ENCODE assay signal across 24 cellular contexts in the genomic region with DNA sequence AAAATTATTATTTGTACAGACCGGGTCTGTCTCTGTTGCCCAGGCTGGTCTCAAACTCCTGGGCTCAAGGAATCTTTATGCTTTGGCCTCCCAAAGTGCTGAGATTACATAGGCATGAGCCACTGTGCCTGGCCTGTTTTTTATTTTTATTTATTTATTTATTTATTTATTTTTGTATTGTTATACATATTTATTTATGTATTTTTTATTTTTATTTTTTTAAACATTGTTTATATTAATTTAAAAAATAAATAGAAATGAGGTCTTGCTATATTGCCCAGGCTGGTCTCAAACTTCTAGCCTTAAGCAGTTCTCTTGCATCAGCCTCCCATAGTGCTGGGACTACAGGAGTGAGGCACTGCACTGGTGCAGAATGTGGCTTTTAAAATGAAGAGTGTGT.
"Had no signal": no experiment of that assay in that cellular context is flagged by ENCODE, and none has a peak within 500 bp of the region (broad histone marks: within the 10 kb centered on the region; RNA-seq: fewer than 3 reads in every experiment).

No MANE protein-coding gene starts in this region.

- H3K9me3 ChIP-seq: mucosa of descending colon, sigmoid colon, tibial artery had no signal

- H3K27me3 Mint-ChIP-seq: activated naive CD8-positive, alpha-beta T cell treated with anti-CD3 and anti-CD28 coated beads for 36 hours; activated T-cell treated with anti-CD3 and anti-CD28 coated beads, Interleukin-2, amount 50 U/mL, for 24 hours; activated T-helper 17 cell treated with anti-CD3 and anti-CD28 coated beads, Interleukin-2, amount 50 U/mL, for 72 hours; dendritic cell treated with granulocyte-macrophage colony-stimulating factor and Interleukin-4, amounts not matched to agents 40 ng/mL and 50 ng/mL, for 4 days had no signal

- DNase-seq: activated CD4-positive, alpha-beta T cell treated with anti-CD3 and anti-CD28 coated beads for 36 hours; activated CD4-positive, alpha-beta T cell treated with anti-CD3 and anti-CD28 coated beads, Interleukin-2, amount 50 U/mL, for 4 hours; activated CD8-positive, alpha-beta memory T cell treated with anti-CD3 and anti-CD28 coated beads for 24 hours; activated CD8-positive, alpha-beta memory T cell treated with anti-CD3 and anti-CD28 coated beads, Interleukin-2, amount 50 U/mL, for 4 hours; activated naive CD4-positive, alpha-beta T cell; activated naive CD8-positive, alpha-beta T cell treated with anti-CD3 and anti-CD28 coated beads for 36 hours; activated T-cell treated with anti-CD3 and anti-CD28 coated beads, Interleukin-2, amount 50 U/mL, for 24 hours; effector CD4-positive, alpha-beta T cell; left cardiac atrium; mesenchymal stem cell; mucosa of descending colon; nucleus accumbens; retina; sigmoid colon; stimulated activated CD4-positive, alpha-beta T cell treated with anti-CD3 and anti-CD28 coated beads, Interleukin-4, amount 100 ng/mL, for 1 hour; stimulated activated naive CD8-positive, alpha-beta T cell treated with anti-CD3 and anti-CD28 coated beads, Interleukin-15, Interleukin-2, amounts not matched to agents 100 U/mL and 50 U/mL, for 24 hours; T-helper 9 cell; tibial artery had no signal

- H3K27me3 ChIP-seq: sigmoid colon, tibial artery had no signal

- H3K4me1 Mint-ChIP-seq: activated naive CD8-positive, alpha-beta T cell treated with anti-CD3 and anti-CD28 coated beads for 36 hours; activated T-helper 17 cell treated with anti-CD3 and anti-CD28 coated beads, Interleukin-2, amount 50 U/mL, for 72 hours had no signal

- H3K36me3 ChIP-seq: tibial artery had no signal

- H3K4me3 ChIP-seq: mucosa of descending colon, sigmoid colon, tibial artery had no signal

- FAIRE-seq: astrocyte, bronchial epithelial cell, frontal cortex, islet of Langerhans had no signal

- H3K27ac Mint-ChIP-seq: activated CD4-positive, alpha-beta T cell treated with anti-CD3 and anti-CD28 coated beads for 36 hours; activated naive CD8-positive, alpha-beta T cell treated with anti-CD3 and anti-CD28 coated beads for 36 hours; activated T-cell treated with anti-CD3 and anti-CD28 coated beads, Interleukin-2, amount 50 U/mL, for 24 hours; activated T-helper 17 cell treated with anti-CD3 and anti-CD28 coated beads, Interleukin-2, amount 50 U/mL, for 72 hours; dendritic cell treated with granulocyte-macrophage colony-stimulating factor and Interleukin-4, amounts not matched to agents 40 ng/mL and 50 ng/mL, for 4 days had no signal

- H3K4me3 Mint-ChIP-seq: activated CD4-positive, alpha-beta T cell treated with anti-CD3 and anti-CD28 coated beads for 36 hours; activated naive CD8-positive, alpha-beta T cell treated with anti-CD3 and anti-CD28 coated beads for 36 hours; activated T-cell treated with anti-CD3 and anti-CD28 coated beads, Interleukin-2, amount 50 U/mL, for 24 hours; activated T-helper 17 cell treated with anti-CD3 and anti-CD28 coated beads, Interleukin-2, amount 50 U/mL, for 72 hours; dendritic cell treated with granulocyte-macrophage colony-stimulating factor and Interleukin-4, amounts not matched to agents 40 ng/mL and 50 ng/mL, for 4 days had no signal

- H3K9me3 Mint-ChIP-seq: activated T-helper 17 cell treated with anti-CD3 and anti-CD28 coated beads, Interleukin-2, amount 50 U/mL, for 72 hours; dendritic cell treated with granulocyte-macrophage colony-stimulating factor and Interleukin-4, amounts not matched to agents 40 ng/mL and 50 ng/mL, for 4 days had no signal
